Comparison of ENCODE assay signal across 8 cellular contexts in the genomic region with DNA sequence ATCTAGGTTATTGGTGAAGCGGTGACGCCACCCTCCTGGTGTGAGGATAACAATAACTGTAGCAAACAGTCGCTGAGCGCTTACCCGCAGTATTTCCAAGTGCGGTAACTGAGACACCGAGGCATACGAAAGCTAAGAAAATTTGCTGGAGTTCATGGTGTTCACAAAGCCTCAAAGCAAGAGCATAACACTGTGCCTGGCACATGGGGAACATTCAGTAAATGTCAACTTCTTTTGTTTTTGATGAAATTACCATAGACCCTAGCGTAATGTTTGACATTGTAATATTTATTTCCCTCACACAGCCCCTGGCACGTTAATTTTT. TPM values are rescaled to one million over a fixed set of nuclear protein-coding genes. Genes with fewer than 3 reads are reported as not detected.
DNase-seq lines count a peak whose midpoint lies in the region; ATAC-seq, FAIRE-seq and TF ChIP-seq lines count a peak whose summit lies in the region.

No MANE protein-coding gene starts in this region.

- intact Hi-C loops in sigmoid colon (cut with DNase I) = no loop called here

- H3K9me3 ChIP-seq in WERI-Rb-1 (ENCODE audit: severe bottlenecking) = no peaks in the 10 kb centered on the region
- H3K9me3 ChIP-seq in sigmoid colon = no peaks in the 10 kb centered on the region

- peaks cover 39% of the 10 kb centered on the region for H3K36me3 ChIP-seq in WERI-Rb-1
- H3K36me3 ChIP-seq in sigmoid colon = peaks cover 0 to 7% (median 0%) of the 10 kb centered on the region in 4 donors

- TF ChIP-seq POLR2A in GM12891 (IDR thresholded peaks at IDR 0.05; ENCODE audit: low read depth, low read length) (0 out of 2 replicates have a peak, but pooled peaks have one; percentile 7), sigmoid colon (IDR thresholded peaks at IDR 0.05) (no peak)

- no peaks in the 10 kb centered on the region for H3K27me3 ChIP-seq in WERI-Rb-1 (ENCODE audit: insufficient read depth, low read depth, severe bottlenecking)
- H3K27me3 ChIP-seq in sigmoid colon = no peaks in the 10 kb centered on the region

- H3K27ac ChIP-seq in WERI-Rb-1 (peak overlapping the region; percentile 99), sigmoid colon (peak overlapping the region; percentile 97 to 99 (median 98))

- WGBS in sigmoid colon, 2 donors = 4 to 7% methylated on average over 10 of the region's 10 CpGs

- peak overlapping the region; percentile 92 for H3K4me3 ChIP-seq in WERI-Rb-1 (ENCODE audit: low read depth, low read length)
- peak overlapping the region; percentile 88 for H3K4me3 ChIP-seq in fibroblast of villous mesenchyme (ENCODE audit: low read depth, low read length)
- H3K4me3 ChIP-seq in sigmoid colon = peak overlapping the region; percentile 83 to 96 (median 88)

- TF ChIP-seq CTCF in WERI-Rb-1 (IDR thresholded peaks at IDR 0.05; ENCODE audit: low read depth, low read length) (no peak), fibroblast of villous mesenchyme (IDR thresholded peaks at IDR 0.05; ENCODE audit: insufficient read depth, low read depth, low read length) (no peak), sigmoid colon (IDR thresholded peaks at IDR 0.05) (no peak)

- TF ChIP-seq EP300 in sigmoid colon (IDR thresholded peaks at IDR 0.05) = no peak

- no peak for DNase-seq in GM12891 (ENCODE audit: insufficient read length, low spot score)
- no peak for DNase-seq in WERI-Rb-1
- no peak for DNase-seq in fibroblast of villous mesenchyme (ENCODE audit: low read depth)
- DNase-seq in sigmoid colon = no peak
- DNase-seq in UCSD-AML1 (lab: John Stamatoyannopoulos, UW; ENCODE audit: unreplicated experiment) = no peak
- no peak for DNase-seq in DMS79 (lab: John Stamatoyannopoulos, UW)
- DNase-seq in KG1 (lab: John Stamatoyannopoulos, UW) = no peak

- peaks cover 0 to 19% (median 17%) of the 10 kb centered on the region in 4 donors for H3K4me1 ChIP-seq in sigmoid colon

- no peak for ATAC-seq in HG02571 (IDR thresholded peaks at IDR 0.05; ENCODE audit: unreplicated experiment)

- no peak for FAIRE-seq in GM12891 (lab: Jason Lieb, UNC)

TF ChIP-seq in GM12891, 5 proteins besides CTCF, POLR2A, EP300 and RAD21:
- no peak for TF ChIP-seq PAX5 (IDR thresholded peaks at IDR 0.05; ENCODE audit: insufficient read depth, low read length, severe bottlenecking)
- TF ChIP-seq POLR2AphosphoS5 (IDR thresholded peaks at IDR 0.05; ENCODE audit: low read depth, low read length) = no peak
- no peak for TF ChIP-seq POU2F2 (IDR thresholded peaks at IDR 0.05; ENCODE audit: low read depth, low read length)
- no peak for TF ChIP-seq SPI1 (IDR thresholded peaks at IDR 0.05; ENCODE audit: low read depth, low read length)
- no peak for TF ChIP-seq TAF1 (IDR thresholded peaks at IDR 0.05; ENCODE audit: low read depth, low read length)

RNA-seq across cellular contexts. Expression of a gene that starts 0.8 kb away (rescaled TPM):
- polyA plus RNA-seq in GM12891 (2012; ENCODE audit: low read depth, missing spikeins) = 24.5 TPM
- total RNA-seq in fibroblast of villous mesenchyme (10.8 and 13.9 TPM in 2 replicates), sigmoid colon (10 to 100 TPM; 13.3 to 61.2 (median 29.7) TPM)
- 10 to 100 TPM; 16.6 to 19.8 (median 18.9) TPM for polyA plus RNA-seq in sigmoid colon

RNA-seq across cellular contexts. Expression of a gene that starts 12.1 kb away (rescaled TPM):
- polyA plus RNA-seq in GM12891 (2012; ENCODE audit: low read depth, missing spikeins) = not detected
- not detected in 2 replicates for total RNA-seq in fibroblast of villous mesenchyme
- 10 to 100 TPM; 28.0 to 70.6 (median 40.0) TPM for total RNA-seq in sigmoid colon
- 100 to 1,000 TPM; 108 to 652 (median 213) TPM for polyA plus RNA-seq in sigmoid colon

Comparison
In these comparisons a context has a peak if more than half of its experiments do, and no peak if none do; other contexts are left out.
1. RNA of a gene that starts 12.1 kb away (total RNA-seq): 28.0 to 70.6 TPM in sigmoid colon; not detected in fibroblast of villous mesenchyme; every median in the first group is over 10 times any median in the second.
2. Peak in every context shown above with its lines, with median percentiles within 50 percentile points of each other: H3K4me3 ChIP-seq.